In the genomic region with DNA sequence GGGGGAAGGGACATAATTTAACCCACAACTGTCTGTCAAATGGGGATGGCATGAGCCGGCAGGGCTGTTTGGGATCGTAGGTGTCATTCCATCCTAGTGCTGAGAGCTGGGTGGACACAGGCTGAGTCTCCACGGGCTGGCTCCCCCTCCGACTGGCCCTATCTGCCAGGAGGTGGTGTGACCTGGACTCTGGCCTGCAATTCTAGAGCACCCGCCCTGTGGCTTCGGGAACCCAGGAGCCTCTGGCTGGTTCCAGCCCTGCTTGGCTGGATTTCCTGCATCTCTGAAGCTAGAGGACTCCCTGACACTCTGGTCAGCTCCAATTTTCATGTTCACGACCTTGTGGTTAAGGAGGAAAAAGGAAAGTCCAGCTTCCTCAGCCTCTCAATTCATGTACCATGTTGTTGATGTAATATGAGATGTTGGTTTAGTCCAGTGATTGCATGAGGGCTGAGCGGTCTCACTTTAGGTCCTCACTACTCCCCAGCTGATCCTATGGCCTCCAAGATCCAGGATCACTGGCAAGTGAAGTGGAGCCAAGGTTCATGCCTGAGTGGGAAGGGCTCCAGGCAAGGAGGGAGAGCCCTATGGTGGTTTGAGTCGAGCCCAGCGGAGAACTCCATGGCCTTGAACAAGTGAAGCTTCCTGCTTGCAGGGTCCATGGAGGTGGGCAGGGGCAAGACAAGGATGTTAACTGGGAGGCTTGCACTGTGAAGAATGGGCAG, we compare ENCODE assay signal across 12 cellular contexts.
"Had no signal": no experiment of that assay in that cellular context is flagged by ENCODE, and none has a peak within 500 bp of the region (broad histone marks: within the 10 kb centered on the region; RNA-seq: fewer than 3 reads in every experiment).

No MANE protein-coding gene starts in this region.

- H3K27ac ChIP-seq: foreskin keratinocyte, heart left ventricle, prostate gland, thyroid gland had no signal

- H3K4me1 ChIP-seq: esophagus squamous epithelium, foreskin keratinocyte, heart left ventricle, prostate gland, thyroid gland had no signal

- H3K27me3 ChIP-seq: foreskin keratinocyte, thyroid gland had no signal

- H3K4me3 ChIP-seq: esophagus squamous epithelium, heart left ventricle, mucosa of descending colon, prostate gland, thyroid gland had no signal

- H3K36me3 ChIP-seq: esophagus squamous epithelium, heart left ventricle, prostate gland, thyroid gland had no signal

- DNase-seq: activated CD4-positive, alpha-beta T cell treated with anti-CD3 and anti-CD28 coated beads for 4 hours; activated naive CD4-positive, alpha-beta T cell treated with anti-CD3 and anti-CD28 coated beads for 36 hours; esophagus squamous epithelium; foreskin keratinocyte; heart left ventricle; mucosa of descending colon; SIG-M5; stimulated activated CD4-positive, alpha-beta T cell treated with anti-CD3 and anti-CD28 coated beads, Interleukin-12 subunit alpha, Interleukin-12 subunit beta, amount 100 ng/mL, for 4 hours; thyroid gland had no signal

- H3K9me3 ChIP-seq: mucosa of descending colon, prostate gland, thyroid gland had no signal

- ATAC-seq: foreskin keratinocyte; heart left ventricle; mucosa of descending colon; naive thymus-derived CD8-positive, alpha-beta T cell; stimulated activated effector memory CD8-positive, alpha-beta T cell treated with anti-CD3 and anti-CD28 coated beads, Interleukin-12 subunit alpha, Interleukin-12 subunit beta, amount 100 ng/mL, for 72 hours had no signal
